1 cellular context compared by ENCODE assay signal in genomic region chr1:28517649-28517999, GRCh38.
A peak's percentile ranks its signal among the peaks of the same experiment; 100 is the strongest.
TF ChIP-seq lines count a peak whose summit lies in the region.

No MANE protein-coding gene starts in this region.

TF ChIP-seq in K562, 482 proteins besides CTCF, POLR2A, EP300 and RAD21 (continued from another document):
- TF ChIP-seq ZNF655 (CRISPR knock-in tag; IDR thresholded peaks at IDR 0.05) (no peak), CC2D1A (IDR thresholded peaks at IDR 0.05) (no peak), ZNF444 (CRISPR knock-in tag; IDR thresholded peaks at IDR 0.05) (no peak), ZNF184 (CRISPR knock-in tag; IDR thresholded peaks at IDR 0.05) (no peak), SP1 (CRISPR knock-in tag; IDR thresholded peaks at IDR 0.05) (no peak; the same call in 1 of the 2 replicates), ZBED1 (IDR thresholded peaks at IDR 0.05) (no peak), ZFP36 (IDR thresholded peaks at IDR 0.05; ENCODE audit: low read depth, low read length, partially characterized antibody) (no peak), KDM4B (IDR thresholded peaks at IDR 0.05; ENCODE audit: borderline replicate concordance in 2 of 2, low read depth in 1 of 2) (no peak), SAP30 (IDR thresholded peaks at IDR 0.05; ENCODE audit: borderline replicate concordance, insufficient read depth, low read depth, low read length, poor library complexity, severe bottlenecking) (no peak), RCOR1 (IDR thresholded peaks at IDR 0.05; ENCODE audit: borderline replicate concordance in 1 of 2, low read depth in 2 of 2, low read length in 2 of 2) (no peak), MCM7 (IDR thresholded peaks at IDR 0.05) (no peak), TCFL5 (CRISPR knock-in tag; conservative IDR thresholded peaks at IDR 0.05) (no peak), FOSL1 (tag; conservative IDR thresholded peaks at IDR 0.05) (no peak), ZNF785 (CRISPR knock-in tag; IDR thresholded peaks at IDR 0.05) (no peak), ARID2 (IDR thresholded peaks at IDR 0.05) (no peak), ZNF436 (CRISPR knock-in tag; IDR thresholded peaks at IDR 0.05) (no peak), ZNF253 (CRISPR knock-in tag; conservative IDR thresholded peaks at IDR 0.05) (no peak), MYC (IDR thresholded peaks at IDR 0.05; ENCODE audit: low read depth, low read length) (no peak), MYC (CRISPR knock-in tag; IDR thresholded peaks at IDR 0.05; ENCODE audit: borderline replicate concordance, low read depth) (no peak; the same call in 1 of the 2 replicates), NCOR1 (IDR thresholded peaks at IDR 0.05) (no peak), LCOR (CRISPR knock-in tag; IDR thresholded peaks at IDR 0.05) (peak; percentile 44; the same call in 1 of the 2 replicates), MTA2 (IDR thresholded peaks at IDR 0.05; ENCODE audit: low read depth) (no peak), ZNF384 (IDR thresholded peaks at IDR 0.05; ENCODE audit: low read depth, low read length) (no peak), CHD2 (IDR thresholded peaks at IDR 0.05; ENCODE audit: low read depth, low read length) (peak; percentile 14; the same call in 1 of the 2 replicates), TCF7 (IDR thresholded peaks at IDR 0.05; ENCODE audit: borderline replicate concordance) (no peak)
- TF ChIP-seq, protein P1, sequence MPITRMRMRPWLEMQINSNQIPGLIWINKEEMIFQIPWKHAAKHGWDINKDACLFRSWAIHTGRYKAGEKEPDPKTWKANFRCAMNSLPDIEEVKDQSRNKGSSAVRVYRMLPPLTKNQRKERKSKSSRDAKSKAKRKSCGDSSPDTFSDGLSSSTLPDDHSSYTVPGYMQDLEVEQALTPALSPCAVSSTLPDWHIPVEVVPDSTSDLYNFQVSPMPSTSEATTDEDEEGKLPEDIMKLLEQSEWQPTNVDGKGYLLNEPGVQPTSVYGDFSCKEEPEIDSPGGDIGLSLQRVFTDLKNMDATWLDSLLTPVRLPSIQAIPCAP (CRISPR knock-in tag; IDR thresholded peaks at IDR 0.05; ENCODE audit: borderline replicate concordance): no peak
